In genomic region chr12:122725452-122725851, GRCh38 we compare ENCODE assay signal across 13 cellular contexts. TPM values are rescaled to one million over a fixed set of nuclear protein-coding genes. Genes with fewer than 3 reads are reported as not detected.
DNase-seq lines count a peak whose midpoint lies in the region; ATAC-seq and TF ChIP-seq lines count a peak whose summit lies in the region.
"Had no signal": no experiment of that assay in that cellular context is flagged by ENCODE, and none has a peak within 500 bp of the region (broad histone marks: within the 10 kb centered on the region; RNA-seq: fewer than 3 reads in every experiment).

No MANE protein-coding gene starts in this region.

- intact Hi-C loops in HCT116 (cut with micrococcal nuclease): no loop called here

- peak overlapping the region; percentile 5 to 79 (median 71); a peak in 18 of 22 replicates for H3K9ac ChIP-seq in BLaER1 treated with 17β-estradiol and CSF1 and Interleukin-3, amounts not matched to agents 10 nM and 100 nM
- H3K9ac ChIP-seq in HCT116 (ENCODE audit: low read length): peak overlapping the region; percentile 44

- TF ChIP-seq CTCF in HCT116 (IDR thresholded peaks at IDR 0.05 in 2 of 3, conservative IDR thresholded peaks at IDR 0.05 in 1 of 3; ENCODE audit: borderline replicate concordance in 1 of 3, insufficient read depth in 1 of 3, low read depth in 2 of 3, low read length in 2 of 3): no peak

- no peaks in the 10 kb centered on the region for H4K20me1 ChIP-seq in BLaER1 treated with 17β-estradiol and CSF1 and Interleukin-3, amounts not matched to agents 10 nM and 100 nM
- no peaks in the 10 kb centered on the region for H4K20me1 ChIP-seq in HCT116 (ENCODE audit: insufficient read depth)

- H2AFZ ChIP-seq in HCT116 (ENCODE audit: low read depth, low read length, poor library complexity, severe bottlenecking): peak overlapping the region; percentile 94

- H3K4me1 ChIP-seq in BLaER1 treated with 17β-estradiol and CSF1 and Interleukin-3, amounts not matched to agents 10 nM and 100 nM: peaks cover 39 to 98% (median 60%) of the 10 kb centered on the region in 10 experiments
- peaks cover 21 to 30% of the 10 kb centered on the region in 2 experiments for H3K4me1 ChIP-seq in HCT116 (ENCODE audit: control insufficient read depth in 1 of 2, insufficient read depth in 2 of 2, low read length in 2 of 2)
- H3K4me1 ChIP-seq in mesodermal cell (ENCODE audit: control insufficient read depth, insufficient read depth, low read length, poor library complexity, severe bottlenecking): peaks cover 7% of the 10 kb centered on the region

- no peaks in the 10 kb centered on the region for H3K79me2 ChIP-seq in HCT116 (ENCODE audit: insufficient read depth, low read length)

- no peaks in the 10 kb centered on the region for H3K9me2 ChIP-seq in HCT116 (ENCODE audit: insufficient read depth)

- BruUV-seq in HCT116 (replicated peaks; lab: Mats Ljungman, UMichigan): no TSS peak

- CTCF ChIA-PET in HCT116 (lab: Charles Lee): no interaction called here

- RAD21 ChIA-PET in HCT116 (lab: Charles Lee; ENCODE audit: low non-redundant PET in 1 of 2, low total read pairs in 2 of 2, uncharacterized antibody in 2 of 2, unreplicated experiment in 2 of 2): no interaction called here

- H3K4me2 ChIP-seq in BLaER1 treated with 17β-estradiol and CSF1 and Interleukin-3, amounts not matched to agents 10 nM and 100 nM: peak overlapping the region; percentile 43 to 94 (median 63)
- H3K4me2 ChIP-seq in HCT116 (ENCODE audit: low read length): peak overlapping the region; percentile 80

- no peak for TF ChIP-seq RAD21 in HCT116 (IDR thresholded peaks at IDR 0.05; ENCODE audit: low read depth)

- WGBS in mesodermal cell (ENCODE audit: insufficient coverage in 2 of 2), 2 experiments: 100% methylated on average over 1 of the region's 3 CpGs; no CpG with 5 or more reads in 1 of the 2 experiments

- no peak overlapping the region for H3K27ac Mint-ChIP-seq in activated naive CD8-positive, alpha-beta T cell

- no peaks in the 10 kb centered on the region for H3K36me3 ChIP-seq in BLaER1 treated with 17β-estradiol and CSF1 and Interleukin-3, amounts not matched to agents 10 nM and 100 nM
- H3K36me3 ChIP-seq in HCT116 (ENCODE audit: control insufficient read depth in 1 of 2, insufficient read depth in 2 of 2, low read length in 2 of 2): no peaks in the 10 kb centered on the region
- H3K36me3 ChIP-seq in mesodermal cell (ENCODE audit: control insufficient read depth, insufficient read depth, low read length): no peaks in the 10 kb centered on the region
- H3K36me3 ChIP-seq: heart left ventricle, tibial nerve had no signal

- H3K4me3 ChIP-seq in BLaER1 treated with 17β-estradiol and CSF1 and Interleukin-3, amounts not matched to agents 10 nM and 100 nM: no peak overlapping the region
- H3K4me3 ChIP-seq in HCT116 (replicated peaks in 1 of 2; ENCODE audit: low read depth in 1 of 2, low read length in 2 of 2) (peak overlapping the region in 1 of 2 experiments; percentile 44; a peak in 1 of 4 replicates), mesodermal cell (ENCODE audit: extremely low read depth, insufficient read depth, low read length, poor library complexity, severe bottlenecking) (no peak overlapping the region)
- H3K4me3 ChIP-seq: heart left ventricle, tibial nerve had no signal

- no peaks in the 10 kb centered on the region for H3K9me3 Mint-ChIP-seq in activated naive CD8-positive, alpha-beta T cell (ENCODE audit: low read depth)

- DNase-seq in HCT116 (ENCODE audit: low read depth, low spot score): no peak
- DNase-seq in NCI-H2107 treated with DMSO at 0.1 percent for 48 hours (lab: John Stamatoyannopoulos, UW; ENCODE audit: unreplicated experiment): no peak
- DNase-seq in ecto neural progenitor cell (ENCODE audit: low spot score): no peak
- DNase-seq: heart left ventricle, NCI-H1092, NCI-H446 had no signal

- H3K27ac ChIP-seq in BLaER1 treated with 17β-estradiol and CSF1 and Interleukin-3, amounts not matched to agents 10 nM and 100 nM: peak overlapping the region in 10 of 11 experiments; percentile 47 to 93 (median 77); a peak in 19 of 22 replicates
- H3K27ac ChIP-seq in HCT116 (ENCODE audit: low read depth, low read length): peak overlapping the region; percentile 65
- H3K27ac ChIP-seq in mesodermal cell (ENCODE audit: low read depth, low read length, severe bottlenecking): peak overlapping the region; percentile 50
- H3K27ac ChIP-seq: heart left ventricle, tibial nerve had no signal

- POLR2A ChIA-PET in HCT116 (lab: Charles Lee): interaction anchor here (0.7 kb wide), 1 partner anchor 198 kb away, joined by 3 read pairs; the partner anchor contains the start of genes KNTC1 and RSRC2

- H3K27me3 ChIP-seq in BLaER1 treated with 17β-estradiol and CSF1 and Interleukin-3, amounts not matched to agents 10 nM and 100 nM: no peaks in the 10 kb centered on the region
- H3K27me3 ChIP-seq in HCT116 (ENCODE audit: insufficient read depth, low read length): no peaks in the 10 kb centered on the region
- H3K27me3 ChIP-seq: tibial nerve had no signal

- H3K36me3 Mint-ChIP-seq in activated naive CD8-positive, alpha-beta T cell: no peaks in the 10 kb centered on the region

- no peak for TF ChIP-seq POLR2A in HCT116 (IDR thresholded peaks at IDR 0.05; ENCODE audit: borderline replicate concordance, extremely low read depth, insufficient read depth, insufficient read length)

- ATAC-seq in HCT116 (no peak; the same call in 1 of the 2 replicates), HG02970 (IDR thresholded peaks at IDR 0.05; ENCODE audit: low FRiP score, unreplicated experiment) (no peak)
- ATAC-seq: heart left ventricle had no signal

- H3K4me1 Mint-ChIP-seq in activated naive CD8-positive, alpha-beta T cell (ENCODE audit: low read depth): peaks cover 30% of the 10 kb centered on the region

- H3K9me3 ChIP-seq in BLaER1 treated with 17β-estradiol and CSF1 and Interleukin-3, amounts not matched to agents 10 nM and 100 nM (replicated peaks in 1 of 11): no peaks in the 10 kb centered on the region
- H3K9me3 ChIP-seq in HCT116 (ENCODE audit: control insufficient read depth in 1 of 2, insufficient read depth in 1 of 2, low read depth in 1 of 2, low read length in 2 of 2) (no peaks in the 10 kb centered on the region), mesodermal cell (ENCODE audit: control insufficient read depth, low read length) (no peaks in the 10 kb centered on the region)
- H3K9me3 ChIP-seq: heart left ventricle, tibial nerve had no signal

- H3K27me3 Mint-ChIP-seq in activated naive CD8-positive, alpha-beta T cell: no peaks in the 10 kb centered on the region

- peak overlapping the region; percentile 38 for H3K4me3 Mint-ChIP-seq in activated naive CD8-positive, alpha-beta T cell

TF ChIP-seq in HCT116, 20 proteins besides CTCF, POLR2A, EP300 and RAD21:
- TF ChIP-seq TCF7L2 (IDR thresholded peaks at IDR 0.05; ENCODE audit: borderline replicate concordance, extremely low read depth, insufficient read depth, insufficient read length) (no peak), EZH2 (IDR thresholded peaks at IDR 0.05) (no peak), SP1 (IDR thresholded peaks at IDR 0.05; ENCODE audit: low read depth) (no peak), SRF (IDR thresholded peaks at IDR 0.05; ENCODE audit: low read depth) (no peak), CBX3 (IDR thresholded peaks at IDR 0.05; ENCODE audit: low read depth) (no peak)
- TF ChIP-seq, protein P1, sequence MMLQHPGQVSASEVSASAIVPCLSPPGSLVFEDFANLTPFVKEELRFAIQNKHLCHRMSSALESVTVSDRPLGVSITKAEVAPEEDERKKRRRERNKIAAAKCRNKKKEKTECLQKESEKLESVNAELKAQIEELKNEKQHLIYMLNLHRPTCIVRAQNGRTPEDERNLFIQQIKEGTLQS (IDR thresholded peaks at IDR 0.05): no peak
- TF ChIP-seq, protein P2, sequence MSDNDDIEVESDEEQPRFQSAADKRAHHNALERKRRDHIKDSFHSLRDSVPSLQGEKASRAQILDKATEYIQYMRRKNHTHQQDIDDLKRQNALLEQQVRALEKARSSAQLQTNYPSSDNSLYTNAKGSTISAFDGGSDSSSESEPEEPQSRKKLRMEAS (IDR thresholded peaks at IDR 0.05): no peak

RNA-seq across cellular contexts. Expression of gene HCAR1, which starts 5.2 kb away (rescaled TPM):
- total RNA-seq in HCT116 (2021; ENCODE audit: unreplicated experiment): not detected
- not detected in 2 replicates for polyA plus RNA-seq in HCT116 (2012)
- not detected for polyA plus RNA-seq in mesodermal cell (2013, experiment 1 of 2)
- polyA plus RNA-seq in mesodermal cell (2013, experiment 2 of 2): not detected
- total RNA-seq: chondrocyte had no signal

RNA-seq across cellular contexts. Expression of gene HCAR3, which starts 8.8 kb away (rescaled TPM):
- not detected for total RNA-seq in HCT116 (2021; ENCODE audit: unreplicated experiment)
- polyA plus RNA-seq in HCT116 (2012): 0.05 TPM in 1 of 2 replicates, not detected in the other
- polyA plus RNA-seq in mesodermal cell (2013, experiment 1 of 2): not detected
- polyA plus RNA-seq in mesodermal cell (2013, experiment 2 of 2): not detected
- total RNA-seq: chondrocyte, pulmonary artery endothelial cell had no signal

RNA-seq across cellular contexts. Expression of gene HCAR2, which starts 22.3 kb away (rescaled TPM):
- total RNA-seq in HCT116 (2021; ENCODE audit: unreplicated experiment): not detected
- not detected in 2 replicates for polyA plus RNA-seq in HCT116 (2012)
- polyA plus RNA-seq in mesodermal cell (2013, experiment 1 of 2): not detected
- polyA plus RNA-seq in mesodermal cell (2013, experiment 2 of 2): not detected
- total RNA-seq: chondrocyte, pulmonary artery endothelial cell had no signal

RNA-seq across cellular contexts. Expression of gene DENR, which starts 27.2 kb away (rescaled TPM):
- total RNA-seq in HCT116 (2021; ENCODE audit: unreplicated experiment): 59.1 TPM
- polyA plus RNA-seq in HCT116 (2012): 15.0 and 20.7 TPM in 2 replicates
- 35.7 TPM for polyA plus RNA-seq in mesodermal cell (2013, experiment 1 of 2)
- 44.8 TPM for polyA plus RNA-seq in mesodermal cell (2013, experiment 2 of 2)

RNA-seq across cellular contexts. Expression of gene CCDC62, which starts 48.9 kb away (rescaled TPM):
- 1.7 TPM for total RNA-seq in HCT116 (2021; ENCODE audit: unreplicated experiment)
- polyA plus RNA-seq in HCT116 (2012): 0.24 and 0.48 TPM in 2 replicates
- polyA plus RNA-seq in mesodermal cell (2013, experiment 1 of 2): 0.26 TPM
- 0.40 TPM for polyA plus RNA-seq in mesodermal cell (2013, experiment 2 of 2)
